Comparison of ENCODE assay signal across 25 cellular contexts in the genomic region with DNA sequence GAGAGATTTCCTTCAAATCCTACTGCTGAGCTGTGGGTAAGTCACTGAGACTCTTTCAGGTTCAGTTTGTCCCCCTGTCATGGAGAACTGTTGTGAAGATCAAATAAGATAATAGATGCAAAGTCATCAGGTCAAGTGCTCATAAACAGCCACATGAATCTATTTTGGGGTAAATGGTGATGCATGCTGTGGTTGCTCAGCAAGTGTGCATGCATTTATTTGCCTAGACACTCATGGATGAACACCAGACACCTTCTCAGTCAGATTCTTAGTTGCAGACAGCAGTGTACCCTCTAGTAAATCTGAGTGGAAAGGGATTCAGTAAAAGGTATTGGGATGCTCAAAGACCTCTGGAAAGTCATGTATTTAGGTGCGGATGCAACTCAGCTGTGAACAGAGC.
"Had no signal": no experiment of that assay in that cellular context is flagged by ENCODE, and none has a peak within 500 bp of the region (broad histone marks: within the 10 kb centered on the region; RNA-seq: fewer than 3 reads in every experiment).

No MANE protein-coding gene starts in this region.

- H3K27ac ChIP-seq: dorsolateral prefrontal cortex, epithelial cell of prostate, gastrocnemius medialis, heart left ventricle, hepatocyte, left lung, neutrophil, prostate gland, sigmoid colon, skin epidermis, spleen, transverse colon, upper lobe of right lung, uterus had no signal

- H2AFZ ChIP-seq: hepatocyte had no signal

- DNase-seq: cerebellar nuclear complex; dorsolateral prefrontal cortex; effector CD4-positive, alpha-beta T cell; foreskin fibroblast; gastrocnemius medialis; heart left ventricle; kidney; left cardiac atrium; left lung; naive B cell; right cardiac atrium; sigmoid colon; spleen; stimulated activated naive B cell treated with anti-CD40 and anti-IgM and Interleukin-4, amounts not matched to agents 10 μg/mL and 1 μg/mL and 100 μg/mL, for 72 hours; transverse colon; upper lobe of right lung; uterus had no signal

- H3K9me3 ChIP-seq: gastrocnemius medialis, heart left ventricle, left lung, neutrophil, prostate gland, sigmoid colon, spleen, thoracic aorta, transverse colon, upper lobe of right lung, uterus had no signal

- H3K4me2 ChIP-seq: hepatocyte had no signal

- H3K79me2 ChIP-seq: hepatocyte had no signal

- H3K27me3 ChIP-seq: gastrocnemius medialis, heart left ventricle, hepatocyte, left lung, neutrophil, sigmoid colon, spleen, transverse colon, upper lobe of right lung, uterus had no signal

- ATAC-seq: esophagus mucosa; gastrocnemius medialis; heart left ventricle; left cardiac atrium; left lung; natural killer cell treated with Interleukin-12 subunit alpha and Interleukin-12 subunit beta and Interleukin-15 and Interleukin-18, amount 100 ng/mL, for 72 hours; right cardiac atrium; stimulated activated naive B cell treated with anti-CD40 and anti-IgM and Interleukin-4, amounts not matched to agents 10 μg/mL and 1 μg/mL and 100 μg/mL, for 72 hours; upper lobe of right lung had no signal

- H3K36me3 ChIP-seq: gastrocnemius medialis, heart left ventricle, left lung, neutrophil, prostate gland, sigmoid colon, spleen, thoracic aorta, transverse colon, upper lobe of right lung, uterus had no signal

- H3K4me1 ChIP-seq: gastrocnemius medialis, heart left ventricle, left lung, prostate gland, sigmoid colon, spleen, transverse colon, upper lobe of right lung, uterus had no signal

- H3K4me3 ChIP-seq: dorsolateral prefrontal cortex, gastrocnemius medialis, heart left ventricle, hepatocyte, left lung, prostate gland, sigmoid colon, skin epidermis, spleen, thoracic aorta, transverse colon, upper lobe of right lung, uterus had no signal
